In genomic region chr17:10737786-10738185, GRCh38 we compare ENCODE assay signal across 12 cellular contexts. TPM values are rescaled to one million over a fixed set of nuclear protein-coding genes. Genes with fewer than 3 reads are reported as not detected.
DNase-seq lines count a peak whose midpoint lies in the region; ATAC-seq and TF ChIP-seq lines count a peak whose summit lies in the region.
"Had no signal": no experiment of that assay in that cellular context is flagged by ENCODE, and none has a peak within 500 bp of the region (broad histone marks: within the 10 kb centered on the region; RNA-seq: fewer than 3 reads in every experiment).

No MANE protein-coding gene starts in this region.

- H2BK5ac ChIP-seq in H9 (ENCODE audit: insufficient read length, low read length), result no peak overlapping the region

- in situ Hi-C loops in transverse colon (cut with MboI; ENCODE audit: low pct_ligation_motif_present in 1 of 4, low pct_unique_long_range_greater_than_20kb in 1 of 4, low sequenced_read_pairs in 3 of 4), result loop anchor here in 3 of 4 donors (10.0 to 25.0 kb wide), 4 partner anchors 97 to 875 kb away; partner anchors contain the start of gene PIRT (in 1 of the 3)

- intact Hi-C loops in mucosa of descending colon (cut with DNase I, micrococcal nuclease), result loop anchor here in 1 of 2 donors (5.0 kb wide), 1 partner anchor 105 kb away; no protein-coding TSS in a partner anchor
- intact Hi-C loops in transverse colon (cut with DNase I; ENCODE audit: low total_unique reads), result no loop called here

- no peak overlapping the region for H4K5ac ChIP-seq in H9 (ENCODE audit: insufficient read length, low read depth, low read length)

- no peak for TF ChIP-seq POLR2A in transverse colon (IDR thresholded peaks at IDR 0.05)

- peaks cover 1% of the 10 kb centered on the region; the same call in 1 of the 2 replicates for H3K27me3 Mint-ChIP-seq in H9 (ENCODE audit: low read depth)
- H3K27me3 Mint-ChIP-seq: CD4-positive, alpha-beta T cell had no signal

- H3K23me2 ChIP-seq in H9 (ENCODE audit: insufficient read length, low read depth, low read length, poor library complexity, severe bottlenecking), result no peaks in the 10 kb centered on the region

- no peak overlapping the region for H2BK120ac ChIP-seq in H9 (ENCODE audit: low read depth, low read length, poor library complexity, severe bottlenecking)

- no peak overlapping the region for H3K27ac Mint-ChIP-seq in H9
- H3K27ac Mint-ChIP-seq: CD4-positive, alpha-beta T cell had no signal

- TF ChIP-seq CTCF in H9 (conservative IDR thresholded peaks at IDR 0.05) (no peak), mucosa of descending colon (IDR thresholded peaks at IDR 0.05) (no peak), transverse colon (IDR thresholded peaks at IDR 0.05) (no peak)

- no peak overlapping the region for H3T11ph ChIP-seq in H9 (ENCODE audit: low read length)

- no peaks in the 10 kb centered on the region for H4K20me1 ChIP-seq in H9 (ENCODE audit: control insufficient read depth, insufficient read depth, insufficient read length)

- H3K18ac ChIP-seq in H9 (ENCODE audit: insufficient read length, low read depth, low read length), result no peak overlapping the region

- H3K9me3 ChIP-seq in H9 (ENCODE audit: control insufficient read depth, low read depth, low read length) (no peaks in the 10 kb centered on the region), duodenal mucosa (ENCODE audit: control insufficient read depth in 1 of 2, low read length in 2 of 2) (no peaks in the 10 kb centered on the region), mucosa of descending colon (no peaks in the 10 kb centered on the region), transverse colon (no peaks in the 10 kb centered on the region)
- H3K9me3 ChIP-seq: SJCRH30 had no signal

- no CpG with 5 or more reads among the region's 2 CpGs for WGBS in H9 (ENCODE audit: extremely low coverage, insufficient read length, low lambda C conversion rate)
- 62 to 79% methylated on average over 2 of the region's 2 CpGs for WGBS in transverse colon (ENCODE audit: low coverage in 1 of 2), 2 donors

- H3K56ac ChIP-seq in H9 (ENCODE audit: insufficient read length, low read depth, low read length), result no peak overlapping the region

- no peaks in the 10 kb centered on the region for H3K79me1 ChIP-seq in H9 (ENCODE audit: insufficient read depth, low read depth, low read length, poor library complexity, severe bottlenecking)

- H3K4ac ChIP-seq in H9 (ENCODE audit: low read depth, low read length), result no peak overlapping the region

- H3K23ac ChIP-seq in H9 (ENCODE audit: insufficient read length, low read depth, low read length), result no peak overlapping the region

- H3K9me3 Mint-ChIP-seq in H9, result no peaks in the 10 kb centered on the region
- H3K9me3 Mint-ChIP-seq: CD4-positive, alpha-beta T cell had no signal

- H3K9ac ChIP-seq in H9 (ENCODE audit: extremely low read depth, insufficient read length, low read length), result no peak overlapping the region
- H3K9ac ChIP-seq in duodenal mucosa (ENCODE audit: low read depth in 1 of 2, low read length in 2 of 2), result no peak overlapping the region

- no peak overlapping the region for H3K27ac ChIP-seq in H9 (ENCODE audit: insufficient read length, low read depth, low read length)
- H3K27ac ChIP-seq in duodenal mucosa (ENCODE audit: low read depth, low read length), result peak overlapping the region; percentile 43
- H3K27ac ChIP-seq in transverse colon, result peak overlapping the region; percentile 79 to 88 (median 86)
- H3K27ac ChIP-seq: SJCRH30 had no signal

- peaks cover 9 to 17% of the 10 kb centered on the region in 2 experiments for H3K4me1 Mint-ChIP-seq in H9

- H2BK12ac ChIP-seq in H9 (ENCODE audit: insufficient read length, low read depth, low read length), result no peak overlapping the region

- no peak overlapping the region for H4K8ac ChIP-seq in H9 (replicated peaks; ENCODE audit: insufficient read length, low read depth, low read length)

- no peaks in the 10 kb centered on the region for H3K27me3 ChIP-seq in H9 (ENCODE audit: insufficient read depth, low read length)
- H3K27me3 ChIP-seq in duodenal mucosa (ENCODE audit: control insufficient read depth in 1 of 2, insufficient read depth in 2 of 2, low read length in 2 of 2), result no peaks in the 10 kb centered on the region
- H3K27me3 ChIP-seq in transverse colon, result no peaks in the 10 kb centered on the region
- H3K27me3 ChIP-seq: SJCRH30 had no signal

- no peak overlapping the region for H2AFZ ChIP-seq in H9 (ENCODE audit: low read length)

- H2BK15ac ChIP-seq in H9 (ENCODE audit: low read depth, low read length), result no peak overlapping the region

- peak overlapping the region in 1 of 2 donors; percentile 1 for H3K4me3 ChIP-seq in duodenal mucosa (ENCODE audit: low read depth in 1 of 2, low read length in 2 of 2)
- no peak overlapping the region for H3K4me3 ChIP-seq in mucosa of descending colon
- H3K4me3 ChIP-seq in transverse colon, result no peak overlapping the region
- H3K4me3 ChIP-seq: SJCRH30 had no signal

- DNase-seq in H9, result peak; percentile 12
- DNase-seq in mucosa of descending colon, result peak in 1 of 3 donors; percentile 35
- no peak for DNase-seq in transverse colon
- no peak for DNase-seq in T-helper 1 cell
- DNase-seq in NCI-H1092 treated with DMSO at 0.1 percent for 48 hours (lab: John Stamatoyannopoulos, UW), result no peak
- DNase-seq: DMS79, NCI-H510A, NCI-H774 had no signal

- no peak overlapping the region for H4K91ac ChIP-seq in H9 (ENCODE audit: insufficient read length, low read depth, low read length)

- H3K4me3 Mint-ChIP-seq in H9, result no peak overlapping the region

- no peak overlapping the region for H3K4me2 ChIP-seq in H9 (ENCODE audit: insufficient read depth, insufficient read length, low read length)

- TF ChIP-seq EP300 in transverse colon (IDR thresholded peaks at IDR 0.05; ENCODE audit: low read depth), result no peak

- H3K14ac ChIP-seq in H9 (ENCODE audit: insufficient read depth, low read length), result no peak overlapping the region

- peak; percentile 16 for ATAC-seq in mucosa of descending colon
- no peak for ATAC-seq in HG03457 (IDR thresholded peaks at IDR 0.05; ENCODE audit: unreplicated experiment)

- H3K36me3 Mint-ChIP-seq in H9 (ENCODE audit: insufficient read depth in 1 of 3, low read depth in 3 of 3), result peaks cover 0 to 1% (median 0%) of the 10 kb centered on the region in 3 experiments; a peak in 1 of 7 replicates

- H3K4me1 ChIP-seq in H9 (ENCODE audit: insufficient read depth, low read length) (no peaks in the 10 kb centered on the region; the same call in 1 of the 2 replicates), duodenal mucosa (ENCODE audit: control insufficient read depth in 1 of 2, insufficient read depth in 2 of 2, low read length in 2 of 2) (peaks cover 25 to 39% of the 10 kb centered on the region in 2 donors), mucosa of descending colon (ENCODE audit: low read depth) (peaks cover 19% of the 10 kb centered on the region), transverse colon (peaks cover 11 to 27% (median 15%) of the 10 kb centered on the region in 4 donors)
- H3K4me1 ChIP-seq: SJCRH30 had no signal

- H2BK20ac ChIP-seq in H9 (ENCODE audit: low read depth, low read length, poor library complexity, severe bottlenecking), result no peak overlapping the region

- no peaks in the 10 kb centered on the region for H3K79me2 ChIP-seq in H9 (ENCODE audit: insufficient read depth, low read length)

- H3K36me3 ChIP-seq in duodenal mucosa (ENCODE audit: control insufficient read depth in 1 of 2, insufficient read depth in 2 of 2, low read length in 2 of 2) (no peaks in the 10 kb centered on the region), mucosa of descending colon (ENCODE audit: low read depth) (no peaks in the 10 kb centered on the region), transverse colon (no peaks in the 10 kb centered on the region)
- H3K36me3 ChIP-seq: SJCRH30 had no signal

- H2AK5ac ChIP-seq in H9 (ENCODE audit: insufficient read length, low read length), result no peak overlapping the region

RNA-seq across cellular contexts. Expression of gene TMEM220, which starts 8.0 kb away (rescaled TPM):
- 6.1 and 7.1 TPM in 2 replicates for total RNA-seq in H9 (2021)
- total RNA-seq in mucosa of descending colon, result 10 to 100 TPM; 14.9 to 29.5 (median 22.4) TPM
- 10 to 100 TPM in 1 of 4 donors, 1 to 10 TPM in 2, not detected in 1; 2.4 to 18.2 (median 8.1) TPM for total RNA-seq in transverse colon

RNA-seq across cellular contexts. Expression of gene ADPRM, which starts 40.4 kb away (rescaled TPM):
- 5.1 and 7.1 TPM in 2 replicates for total RNA-seq in H9 (2021)
- total RNA-seq in mucosa of descending colon, result 1 to 10 TPM; 6.9 to 8.7 (median 8.5) TPM
- 10 to 100 TPM in 1 of 4 donors, 1 to 10 TPM in 3; 2.8 to 16.2 (median 6.1) TPM for total RNA-seq in transverse colon

RNA-seq across cellular contexts. Expression of gene SCO1, which starts 40.5 kb away (rescaled TPM):
- total RNA-seq in H9 (2021) (60.3 and 63.6 TPM in 2 replicates), mucosa of descending colon (10 to 100 TPM; 32.1 to 39.0 (median 38.3) TPM), transverse colon (10 to 100 TPM; 19.1 to 53.5 (median 34.6) TPM)
